1 cellular context compared by ENCODE assay signal in genomic region chr20:53693265-53693871, GRCh38.
TF ChIP-seq lines count a peak whose summit lies in the region.

No MANE protein-coding gene starts in this region.

TF ChIP-seq in GM12878, 131 proteins besides CTCF, POLR2A, EP300 and RAD21 (continued from another document and continues in another):
- TF ChIP-seq, protein P1, sequence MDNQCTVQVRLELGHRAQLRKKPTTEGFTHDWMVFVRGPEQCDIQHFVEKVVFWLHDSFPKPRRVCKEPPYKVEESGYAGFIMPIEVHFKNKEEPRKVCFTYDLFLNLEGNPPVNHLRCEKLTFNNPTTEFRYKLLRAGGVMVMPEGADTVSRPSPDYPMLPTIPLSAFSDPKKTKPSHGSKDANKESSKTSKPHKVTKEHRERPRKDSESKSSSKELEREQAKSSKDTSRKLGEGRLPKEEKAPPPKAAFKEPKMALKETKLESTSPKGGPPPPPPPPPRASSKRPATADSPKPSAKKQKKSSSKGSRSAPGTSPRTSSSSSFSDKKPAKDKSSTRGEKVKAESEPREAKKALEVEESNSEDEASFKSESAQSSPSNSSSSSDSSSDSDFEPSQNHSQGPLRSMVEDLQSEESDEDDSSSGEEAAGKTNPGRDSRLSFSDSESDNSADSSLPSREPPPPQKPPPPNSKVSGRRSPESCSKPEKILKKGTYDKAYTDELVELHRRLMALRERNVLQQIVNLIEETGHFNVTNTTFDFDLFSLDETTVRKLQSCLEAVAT (IDR thresholded peaks at IDR 0.05): peak; percentile 93
- TF ChIP-seq RCOR1 (conservative IDR thresholded peaks at IDR 0.05; ENCODE audit: low read depth, low read length): no peak
- TF ChIP-seq, protein P2, sequence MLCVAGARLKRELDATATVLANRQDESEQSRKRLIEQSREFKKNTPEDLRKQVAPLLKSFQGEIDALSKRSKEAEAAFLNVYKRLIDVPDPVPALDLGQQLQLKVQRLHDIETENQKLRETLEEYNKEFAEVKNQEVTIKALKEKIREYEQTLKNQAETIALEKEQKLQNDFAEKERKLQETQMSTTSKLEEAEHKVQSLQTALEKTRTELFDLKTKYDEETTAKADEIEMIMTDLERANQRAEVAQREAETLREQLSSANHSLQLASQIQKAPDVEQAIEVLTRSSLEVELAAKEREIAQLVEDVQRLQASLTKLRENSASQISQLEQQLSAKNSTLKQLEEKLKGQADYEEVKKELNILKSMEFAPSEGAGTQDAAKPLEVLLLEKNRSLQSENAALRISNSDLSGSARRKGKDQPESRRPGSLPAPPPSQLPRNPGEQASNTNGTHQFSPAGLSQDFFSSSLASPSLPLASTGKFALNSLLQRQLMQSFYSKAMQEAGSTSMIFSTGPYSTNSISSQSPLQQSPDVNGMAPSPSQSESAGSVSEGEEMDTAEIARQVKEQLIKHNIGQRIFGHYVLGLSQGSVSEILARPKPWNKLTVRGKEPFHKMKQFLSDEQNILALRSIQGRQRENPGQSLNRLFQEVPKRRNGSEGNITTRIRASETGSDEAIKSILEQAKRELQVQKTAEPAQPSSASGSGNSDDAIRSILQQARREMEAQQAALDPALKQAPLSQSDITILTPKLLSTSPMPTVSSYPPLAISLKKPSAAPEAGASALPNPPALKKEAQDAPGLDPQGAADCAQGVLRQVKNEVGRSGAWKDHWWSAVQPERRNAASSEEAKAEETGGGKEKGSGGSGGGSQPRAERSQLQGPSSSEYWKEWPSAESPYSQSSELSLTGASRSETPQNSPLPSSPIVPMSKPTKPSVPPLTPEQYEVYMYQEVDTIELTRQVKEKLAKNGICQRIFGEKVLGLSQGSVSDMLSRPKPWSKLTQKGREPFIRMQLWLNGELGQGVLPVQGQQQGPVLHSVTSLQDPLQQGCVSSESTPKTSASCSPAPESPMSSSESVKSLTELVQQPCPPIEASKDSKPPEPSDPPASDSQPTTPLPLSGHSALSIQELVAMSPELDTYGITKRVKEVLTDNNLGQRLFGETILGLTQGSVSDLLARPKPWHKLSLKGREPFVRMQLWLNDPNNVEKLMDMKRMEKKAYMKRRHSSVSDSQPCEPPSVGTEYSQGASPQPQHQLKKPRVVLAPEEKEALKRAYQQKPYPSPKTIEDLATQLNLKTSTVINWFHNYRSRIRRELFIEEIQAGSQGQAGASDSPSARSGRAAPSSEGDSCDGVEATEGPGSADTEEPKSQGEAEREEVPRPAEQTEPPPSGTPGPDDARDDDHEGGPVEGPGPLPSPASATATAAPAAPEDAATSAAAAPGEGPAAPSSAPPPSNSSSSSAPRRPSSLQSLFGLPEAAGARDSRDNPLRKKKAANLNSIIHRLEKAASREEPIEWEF (IDR thresholded peaks at IDR 0.05; ENCODE audit: insufficient replicate concordance, low read depth, low read length): no peak
- no peak for TF ChIP-seq MAX (IDR thresholded peaks at IDR 0.05; ENCODE audit: low read depth, low read length)
- no peak for TF ChIP-seq SMAD1 (IDR thresholded peaks at IDR 0.05; ENCODE audit: low read depth, partially characterized antibody)
- TF ChIP-seq PAX8 (IDR thresholded peaks at IDR 0.05): no peak
- peak in 1 of 2 experiments; percentile 83; a peak in 1 of 4 replicates for TF ChIP-seq ETV6 (conservative IDR thresholded peaks at IDR 0.05 in 1 of 2, IDR thresholded peaks at IDR 0.05 in 1 of 2; ENCODE audit: borderline replicate concordance in 1 of 2, low read depth in 1 of 2)
- no peak for TF ChIP-seq NR2F1 (conservative IDR thresholded peaks at IDR 0.05)
- no peak for TF ChIP-seq NR2C1 (IDR thresholded peaks at IDR 0.05)
- no peak for TF ChIP-seq IRF5 (IDR thresholded peaks at IDR 0.05; ENCODE audit: borderline replicate concordance)
- TF ChIP-seq, protein P3, sequence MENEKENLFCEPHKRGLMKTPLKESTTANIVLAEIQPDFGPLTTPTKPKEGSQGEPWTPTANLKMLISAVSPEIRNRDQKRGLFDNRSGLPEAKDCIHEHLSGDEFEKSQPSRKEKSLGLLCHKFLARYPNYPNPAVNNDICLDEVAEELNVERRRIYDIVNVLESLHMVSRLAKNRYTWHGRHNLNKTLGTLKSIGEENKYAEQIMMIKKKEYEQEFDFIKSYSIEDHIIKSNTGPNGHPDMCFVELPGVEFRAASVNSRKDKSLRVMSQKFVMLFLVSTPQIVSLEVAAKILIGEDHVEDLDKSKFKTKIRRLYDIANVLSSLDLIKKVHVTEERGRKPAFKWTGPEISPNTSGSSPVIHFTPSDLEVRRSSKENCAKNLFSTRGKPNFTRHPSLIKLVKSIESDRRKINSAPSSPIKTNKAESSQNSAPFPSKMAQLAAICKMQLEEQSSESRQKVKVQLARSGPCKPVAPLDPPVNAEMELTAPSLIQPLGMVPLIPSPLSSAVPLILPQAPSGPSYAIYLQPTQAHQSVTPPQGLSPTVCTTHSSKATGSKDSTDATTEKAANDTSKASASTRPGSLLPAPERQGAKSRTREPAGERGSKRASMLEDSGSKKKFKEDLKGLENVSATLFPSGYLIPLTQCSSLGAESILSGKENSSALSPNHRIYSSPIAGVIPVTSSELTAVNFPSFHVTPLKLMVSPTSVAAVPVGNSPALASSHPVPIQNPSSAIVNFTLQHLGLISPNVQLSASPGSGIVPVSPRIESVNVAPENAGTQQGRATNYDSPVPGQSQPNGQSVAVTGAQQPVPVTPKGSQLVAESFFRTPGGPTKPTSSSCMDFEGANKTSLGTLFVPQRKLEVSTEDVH (IDR thresholded peaks at IDR 0.05; ENCODE audit: low read depth, partially characterized antibody): no peak
- TF ChIP-seq, protein P4, sequence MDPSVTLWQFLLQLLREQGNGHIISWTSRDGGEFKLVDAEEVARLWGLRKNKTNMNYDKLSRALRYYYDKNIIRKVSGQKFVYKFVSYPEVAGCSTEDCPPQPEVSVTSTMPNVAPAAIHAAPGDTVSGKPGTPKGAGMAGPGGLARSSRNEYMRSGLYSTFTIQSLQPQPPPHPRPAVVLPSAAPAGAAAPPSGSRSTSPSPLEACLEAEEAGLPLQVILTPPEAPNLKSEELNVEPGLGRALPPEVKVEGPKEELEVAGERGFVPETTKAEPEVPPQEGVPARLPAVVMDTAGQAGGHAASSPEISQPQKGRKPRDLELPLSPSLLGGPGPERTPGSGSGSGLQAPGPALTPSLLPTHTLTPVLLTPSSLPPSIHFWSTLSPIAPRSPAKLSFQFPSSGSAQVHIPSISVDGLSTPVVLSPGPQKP (IDR thresholded peaks at IDR 0.05; ENCODE audit: low read depth, low read length): no peak
- no peak for TF ChIP-seq HCFC1 (IDR thresholded peaks at IDR 0.05; ENCODE audit: low read length)
- no peak for TF ChIP-seq ZNF622 (IDR thresholded peaks at IDR 0.05)
- TF ChIP-seq MEF2A (IDR thresholded peaks at IDR 0.05; ENCODE audit: insufficient read depth, low read depth, low read length): no peak
- TF ChIP-seq FOXK2 (IDR thresholded peaks at IDR 0.05): no peak
- no peak for TF ChIP-seq PRDM15 (CRISPR knock-in tag; IDR thresholded peaks at IDR 0.05)
- TF ChIP-seq SIX5 (IDR thresholded peaks at IDR 0.05; ENCODE audit: low read depth, low read length, severe bottlenecking): no peak
- TF ChIP-seq IKZF1 (conservative IDR thresholded peaks at IDR 0.05): peak; percentile 56; the same call in 1 of the 2 replicates
- no peak for TF ChIP-seq RELA (IDR thresholded peaks at IDR 0.05; ENCODE audit: borderline replicate concordance, partially characterized antibody)
- no peak for TF ChIP-seq USF1 (IDR thresholded peaks at IDR 0.05; ENCODE audit: borderline replicate concordance, extremely low read length, insufficient read depth, low read depth, low read length)
- TF ChIP-seq CHD2 (IDR thresholded peaks at IDR 0.05; ENCODE audit: borderline replicate concordance, low read depth, low read length): no peak
- peak; percentile 38; the same call in 1 of the 2 replicates for TF ChIP-seq SPI1 (IDR thresholded peaks at IDR 0.05; ENCODE audit: borderline replicate concordance, insufficient read depth, low read depth, low read length)
- TF ChIP-seq MYB (IDR thresholded peaks at IDR 0.05; ENCODE audit: borderline replicate concordance, low read depth, low read length): no peak
- TF ChIP-seq, protein P5, sequence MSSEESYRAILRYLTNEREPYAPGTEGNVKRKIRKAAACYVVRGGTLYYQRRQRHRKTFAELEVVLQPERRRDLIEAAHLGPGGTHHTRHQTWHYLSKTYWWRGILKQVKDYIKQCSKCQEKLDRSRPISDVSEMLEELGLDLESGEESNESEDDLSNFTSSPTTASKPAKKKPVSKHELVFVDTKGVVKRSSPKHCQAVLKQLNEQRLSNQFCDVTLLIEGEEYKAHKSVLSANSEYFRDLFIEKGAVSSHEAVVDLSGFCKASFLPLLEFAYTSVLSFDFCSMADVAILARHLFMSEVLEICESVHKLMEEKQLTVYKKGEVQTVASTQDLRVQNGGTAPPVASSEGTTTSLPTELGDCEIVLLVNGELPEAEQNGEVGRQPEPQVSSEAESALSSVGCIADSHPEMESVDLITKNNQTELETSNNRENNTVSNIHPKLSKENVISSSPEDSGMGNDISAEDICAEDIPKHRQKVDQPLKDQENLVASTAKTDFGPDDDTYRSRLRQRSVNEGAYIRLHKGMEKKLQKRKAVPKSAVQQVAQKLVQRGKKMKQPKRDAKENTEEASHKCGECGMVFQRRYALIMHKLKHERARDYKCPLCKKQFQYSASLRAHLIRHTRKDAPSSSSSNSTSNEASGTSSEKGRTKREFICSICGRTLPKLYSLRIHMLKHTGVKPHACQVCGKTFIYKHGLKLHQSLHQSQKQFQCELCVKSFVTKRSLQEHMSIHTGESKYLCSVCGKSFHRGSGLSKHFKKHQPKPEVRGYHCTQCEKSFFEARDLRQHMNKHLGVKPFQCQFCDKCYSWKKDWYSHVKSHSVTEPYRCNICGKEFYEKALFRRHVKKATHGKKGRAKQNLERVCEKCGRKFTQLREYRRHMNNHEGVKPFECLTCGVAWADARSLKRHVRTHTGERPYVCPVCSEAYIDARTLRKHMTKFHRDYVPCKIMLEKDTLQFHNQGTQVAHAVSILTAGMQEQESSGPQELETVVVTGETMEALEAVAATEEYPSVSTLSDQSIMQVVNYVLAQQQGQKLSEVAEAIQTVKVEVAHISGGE (CRISPR knock-in tag; IDR thresholded peaks at IDR 0.05): no peak
- no peak for TF ChIP-seq NBN (IDR thresholded peaks at IDR 0.05)
- no peak for TF ChIP-seq MYC (IDR thresholded peaks at IDR 0.05; ENCODE audit: insufficient read depth, insufficient read length, insufficient replicate concordance, low read length, severe bottlenecking)
- TF ChIP-seq ESRRA (IDR thresholded peaks at IDR 0.05; ENCODE audit: low read length): no peak
- peak; percentile 63; the same call in 1 of the 2 replicates for TF ChIP-seq ZBTB33 (IDR thresholded peaks at IDR 0.05)
- TF ChIP-seq HDAC6 (IDR thresholded peaks at IDR 0.05; ENCODE audit: unreplicated experiment): no peak
- TF ChIP-seq YY1 (IDR thresholded peaks at IDR 0.05; ENCODE audit: low read depth, low read length): no peak
- no peak for TF ChIP-seq CBFB (IDR thresholded peaks at IDR 0.05; ENCODE audit: low read depth)
